ENCODE assay signal across 7 cellular contexts in genomic region chr9:21395778-21396717, GRCh38. TPM values are rescaled to one million over a fixed set of nuclear protein-coding genes. Genes with fewer than 3 reads are reported as not detected.
DNase-seq lines count a peak whose midpoint lies in the region; ATAC-seq and TF ChIP-seq lines count a peak whose summit lies in the region.

No MANE protein-coding gene starts in this region.

- H3K4me1 ChIP-seq in tibial artery = peaks cover 0 to 8% (median 7%) of the 10 kb centered on the region in 4 donors

- H3K9me3 ChIP-seq in tibial artery = no peaks in the 10 kb centered on the region

- intact Hi-C loops in tibial artery (cut with DNase I; ENCODE audit: low total_unique reads) = loop anchor here (10.0 kb wide), 1 partner anchor 71 kb away; no protein-coding TSS in a partner anchor

- peaks cover 0 to 59% of the 10 kb centered on the region in 2 donors for H3K27me3 ChIP-seq in tibial artery

- DNase-seq in NCI-H82 treated with DMSO at 0.1 percent for 48 hours (lab: John Stamatoyannopoulos, UW; ENCODE audit: unreplicated experiment) (peak; percentile 6), foreskin melanocyte (peak; percentile 24), omental fat pad (ENCODE audit: low spot score) (peak; percentile 33), tibial artery (peak; percentile 35 to 67)
- peak; percentile 24 to 40 for DNase-seq in activated T-helper 1 cell treated with anti-CD3 and anti-CD28 coated beads, Interleukin-2, amount 50 U/mL, for 16 hours (ENCODE audit: low read depth in 1 of 2, low spot score in 1 of 2)

- peak overlapping the region; percentile 37 to 57 for H3K4me3 ChIP-seq in tibial artery

- TF ChIP-seq CTCF in omental fat pad (IDR thresholded peaks at IDR 0.05) = peak in 1 of 3 donors; percentile 29
- TF ChIP-seq CTCF in tibial artery (IDR thresholded peaks at IDR 0.05) = peak; percentile 48 to 68

- ATAC-seq in GM18502 (IDR thresholded peaks at IDR 0.05; ENCODE audit: poor library complexity, unreplicated experiment) (peak; percentile 82), HG02610 (IDR thresholded peaks at IDR 0.05; ENCODE audit: unreplicated experiment) (peak; percentile 70), omental fat pad (ENCODE audit: low FRiP score) (peak; percentile 50)

- no peaks in the 10 kb centered on the region for H3K36me3 ChIP-seq in tibial artery

- H3K27ac ChIP-seq in tibial artery = no peak overlapping the region

RNA-seq across cellular contexts. Expression of gene IFNA2, which starts 10.8 kb away (rescaled TPM):
- under 1 TPM in 1 of 4 donors, not detected in 3; 0.75 TPM for total RNA-seq in omental fat pad

RNA-seq across cellular contexts. Expression of gene IFNA8, which starts 12.9 kb away (rescaled TPM):
- total RNA-seq in omental fat pad = not detected

RNA-seq across cellular contexts. Expression of gene IFNA13, which starts 28.2 kb away (rescaled TPM):
- total RNA-seq in omental fat pad = not detected

RNA-seq across cellular contexts. Expression of gene IFNA1, which starts 44.2 kb away (rescaled TPM):
- not detected for total RNA-seq in omental fat pad

RNA-seq across cellular contexts. Expression of gene IFNA6, which starts 45.4 kb away (rescaled TPM):
- total RNA-seq in omental fat pad = not detected
